8 cellular contexts compared by ENCODE assay signal in genomic region chr16:29349966-29350365, GRCh38. TPM values are rescaled to one million over a fixed set of nuclear protein-coding genes. Genes with fewer than 3 reads are reported as not detected.
DNase-seq lines count a peak whose midpoint lies in the region; ATAC-seq and TF ChIP-seq lines count a peak whose summit lies in the region.
"Not testable (repeated sequence)": the region's sequence is repeated elsewhere in the genome, so short reads cannot be mapped to it uniquely, and the experiment has no call there.

No MANE protein-coding gene starts in this region.

- not testable (repeated sequence) for TF ChIP-seq CTCF in fibroblast of pulmonary artery (IDR thresholded peaks at IDR 0.05; ENCODE audit: low read length, missing control alignments); kidney epithelial cell (IDR thresholded peaks at IDR 0.05; ENCODE audit: insufficient read depth, low read length, poor library complexity, severe bottlenecking)

- DNase-seq in A172 (ENCODE audit: low spot score) (peak; percentile 68), EL (peak; percentile 89), KBM-7 (peak; percentile 5), RPMI8226 (peak; percentile 83), astrocyte of the hippocampus (ENCODE audit: low read depth, low spot score) (peak; percentile 81), fibroblast of pulmonary artery (ENCODE audit: low read depth) (peak; percentile 82), kidney epithelial cell (ENCODE audit: low read depth) (peak; percentile 45), sciatic nerve (ENCODE audit: low spot score) (peak; percentile 80)

- H3K36me3 ChIP-seq in kidney epithelial cell (ENCODE audit: control insufficient read depth, insufficient read depth, low read length): not testable (repeated sequence)

- ATAC-seq in sciatic nerve: peak; percentile 76

- in situ Hi-C loops in KBM-7 (cut with MboI; ENCODE audit: low pct_unique_long_range_greater_than_20kb, low sequenced_read_pairs): not testable (repeated sequence)

- intact Hi-C loops in sciatic nerve (cut with DNase I): not testable (repeated sequence)

- not testable (repeated sequence) for H3K4me3 ChIP-seq in fibroblast of pulmonary artery (replicated peaks; ENCODE audit: low read depth, low read length); kidney epithelial cell (ENCODE audit: low read depth, low read length)

- H3K27me3 ChIP-seq in kidney epithelial cell (ENCODE audit: control insufficient read depth, insufficient read depth, low read length): not testable (repeated sequence)

RNA-seq across cellular contexts. Expression of gene NPIPB11, which starts 56.5 kb away (rescaled TPM):
- total RNA-seq in A172 (2014; rRNA removed; shearing (Covaris generic)): 0.05 TPM in 1 of 2 replicates, not detected in the other
- total RNA-seq in kidney epithelial cell: 0.13 and 0.34 TPM in 2 replicates
- total RNA-seq in sciatic nerve: 2.5 TPM

Comparison
In these comparisons a context has a peak if more than half of its experiments do, and no peak if none do; other contexts are left out.
1. DNase-seq: peak in every context shown above with its lines; median percentile 89 in EL; 83 in RPMI8226; 82 in fibroblast of pulmonary artery; 81 in astrocyte of the hippocampus; 80 in sciatic nerve; 68 in A172; 45 in kidney epithelial cell; 5 in KBM-7.